In the genomic region with DNA sequence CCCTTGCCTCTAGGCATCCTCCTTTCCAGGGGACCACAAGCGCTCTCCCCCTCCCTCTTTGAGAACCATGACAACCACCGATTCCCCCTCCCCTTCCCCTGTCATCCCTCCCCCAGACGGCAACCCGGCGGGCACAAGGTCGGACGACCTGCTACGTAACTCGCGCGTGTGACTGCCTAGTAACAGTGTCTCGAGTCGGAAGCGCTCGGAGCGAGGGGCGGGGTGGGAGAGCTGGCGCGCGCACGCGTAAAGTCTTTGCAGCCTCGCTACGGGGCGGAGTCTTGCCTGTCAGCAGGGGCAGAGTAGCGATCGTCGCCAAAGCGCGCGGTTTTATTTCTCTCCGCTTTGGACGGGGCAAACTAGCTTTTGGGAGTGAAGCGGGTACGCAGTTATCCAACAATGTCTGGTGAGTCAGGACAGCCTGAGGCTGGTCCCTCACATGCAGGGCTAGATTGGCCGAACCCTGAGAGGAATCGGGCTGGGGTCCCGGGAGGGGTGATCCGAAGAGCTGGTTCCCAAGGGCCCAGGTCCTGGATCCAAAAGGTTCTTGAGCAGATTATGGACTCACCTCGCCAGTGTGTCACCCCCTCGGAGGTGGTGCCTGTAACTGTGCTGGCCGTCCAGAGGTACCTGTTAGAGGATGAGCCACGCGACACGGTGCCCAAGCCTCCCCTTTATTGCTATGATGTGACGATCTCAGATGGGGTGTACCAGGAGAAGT, we compare ENCODE assay signal across 8 cellular contexts. TPM values are rescaled to one million over a fixed set of nuclear protein-coding genes. Genes with fewer than 3 reads are reported as not detected.
DNase-seq lines count a peak whose midpoint lies in the region; ATAC-seq and TF ChIP-seq lines count a peak whose summit lies in the region.

A gene with protein sequence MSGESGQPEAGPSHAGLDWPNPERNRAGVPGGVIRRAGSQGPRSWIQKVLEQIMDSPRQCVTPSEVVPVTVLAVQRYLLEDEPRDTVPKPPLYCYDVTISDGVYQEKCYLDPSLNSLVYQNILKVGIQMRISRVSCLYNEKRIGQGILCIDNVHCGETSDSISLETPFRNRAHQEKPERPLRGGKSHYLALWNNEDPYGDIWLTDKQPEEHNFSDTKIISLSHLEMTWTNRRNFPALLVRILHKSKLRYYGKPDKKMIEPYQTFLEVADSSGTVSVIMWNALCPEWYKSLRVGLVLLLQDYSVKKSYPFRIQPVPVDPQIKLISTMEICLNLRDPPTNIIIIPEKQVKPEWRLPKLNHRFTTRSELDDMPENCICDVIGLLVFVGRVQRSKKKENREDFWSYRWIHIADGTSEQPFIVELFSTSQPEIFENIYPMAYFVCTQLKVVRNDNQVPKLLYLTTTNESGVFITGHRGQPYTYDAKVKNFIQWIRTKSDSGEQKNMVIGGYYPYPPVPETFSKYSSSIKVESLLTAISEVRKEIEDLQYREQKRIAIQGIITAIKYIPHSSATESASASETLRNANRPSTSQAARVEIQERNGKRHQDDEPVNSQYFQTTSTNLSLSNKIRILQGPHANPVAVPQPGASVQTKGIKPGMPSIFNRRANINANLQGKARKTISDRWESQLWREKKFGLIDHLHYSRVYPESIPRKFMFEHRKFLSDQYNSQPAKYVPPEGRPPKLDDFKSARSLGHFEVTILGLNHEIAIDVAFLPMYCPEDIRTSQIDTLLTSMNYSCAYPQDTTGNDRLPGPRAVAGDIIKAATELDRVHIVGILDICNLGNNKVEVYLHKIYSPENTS (plus strand): TSS at position 297 of the 721 bp plus-strand sequence. CDS start 103 bp downstream, at position 400.

- WGBS in endodermal cell (ENCODE audit: insufficient coverage in 1 of 2, insufficient read length in 1 of 2), 2 experiments = 0 to 3% methylated on average over 6 to 46 of the region's 46 CpGs
- 2% methylated on average over 13 to 23 of the region's 46 CpGs for WGBS in mesodermal cell (ENCODE audit: insufficient coverage in 2 of 2), 2 experiments

- H3K4me3 Mint-ChIP-seq in endodermal cell = peak within 1 kb of the TSS; percentile 62

- no peaks in the 10 kb centered on the region for H3K4me1 Mint-ChIP-seq in endodermal cell

- H3K4me3 ChIP-seq in ACC112 (ENCODE audit: low read depth, low read length) (peak within 1 kb of the TSS; percentile 83), endodermal cell (ENCODE audit: low read length) (peak within 1 kb of the TSS; percentile 83), mesodermal cell (ENCODE audit: extremely low read depth, insufficient read depth, low read length, poor library complexity, severe bottlenecking) (peak within 1 kb of the TSS; percentile 52)

- peaks cover 4% of the 10 kb centered on the region; the same call in 1 of the 2 replicates for H3K27me3 ChIP-seq in ACC112 (ENCODE audit: insufficient read depth, low read length)
- peaks cover 45% of the 10 kb centered on the region for H3K27me3 ChIP-seq in endodermal cell (ENCODE audit: control insufficient read depth, insufficient read depth, low read length, poor library complexity, severe bottlenecking)

- no peaks in the 10 kb centered on the region for H3K4me1 ChIP-seq in ACC112 (ENCODE audit: control insufficient read depth, insufficient read depth, low read length, unreplicated experiment)
- no peaks in the 10 kb centered on the region for H3K4me1 ChIP-seq in endodermal cell (ENCODE audit: control insufficient read depth, insufficient read depth, low read length)
- no peaks in the 10 kb centered on the region for H3K4me1 ChIP-seq in mesodermal cell (ENCODE audit: control insufficient read depth, insufficient read depth, low read length, poor library complexity, severe bottlenecking)

- peaks cover 44% of the 10 kb centered on the region for H3K27me3 Mint-ChIP-seq in endodermal cell (ENCODE audit: insufficient read depth)

- no peaks in the 10 kb centered on the region for H3K79me2 ChIP-seq in ACC112 (ENCODE audit: control insufficient read depth, insufficient read depth, low read length, unreplicated experiment)

- no peak for TF ChIP-seq CTCF in endodermal cell (conservative IDR thresholded peaks at IDR 0.05)

- H2AFZ ChIP-seq in ACC112 (ENCODE audit: low read length, unreplicated experiment) = peak within 1 kb of the TSS; percentile 94

- no peaks in the 10 kb centered on the region for H3K36me3 Mint-ChIP-seq in endodermal cell (ENCODE audit: low read depth)

- peak; percentile 96 for ATAC-seq in GM18868 (IDR thresholded peaks at IDR 0.05; ENCODE audit: unreplicated experiment)
- ATAC-seq in HG03066 (IDR thresholded peaks at IDR 0.05; ENCODE audit: low read depth, unreplicated experiment) = peak; percentile 98

- H3K9me3 ChIP-seq in endodermal cell (ENCODE audit: control insufficient read depth, low read length) (no peaks in the 10 kb centered on the region), mesodermal cell (ENCODE audit: control insufficient read depth, low read length) (no peaks in the 10 kb centered on the region)

- H3K27ac Mint-ChIP-seq in endodermal cell = no peak within 1 kb of the TSS

- H3K27ac ChIP-seq in ACC112 (ENCODE audit: low read depth, low read length) (no peak within 1 kb of the TSS), endodermal cell (ENCODE audit: low read depth, low read length) (no peak within 1 kb of the TSS), mesodermal cell (ENCODE audit: low read depth, low read length, severe bottlenecking) (no peak within 1 kb of the TSS)

- H3K9ac ChIP-seq in endodermal cell (ENCODE audit: extremely low read depth, low read length, poor library complexity, severe bottlenecking) = peak within 1 kb of the TSS; percentile 20

- peak; percentile 87 for DNase-seq in NCI-H524 treated with DMSO at 0.1 percent for 48 hours (lab: John Stamatoyannopoulos, UW)
- peak; percentile 29 to 66 (median 53) for DNase-seq in activated CD8-positive, alpha-beta memory T cell treated with anti-CD3 and anti-CD28 coated beads for 48 hours (ENCODE audit: low read depth in 2 of 3, low spot score in 2 of 3)
- DNase-seq in endodermal cell = peak; percentile 92
- peak; percentile 58 for DNase-seq in stimulated activated CD8-positive, alpha-beta memory T cell treated with anti-CD3 and anti-CD28 coated beads, Interleukin-15, amount 100 ng/mL, for 1 hour (ENCODE audit: low read depth)

- no peaks in the 10 kb centered on the region for H3K36me3 ChIP-seq in ACC112 (ENCODE audit: insufficient read depth, low read length)
- no peaks in the 10 kb centered on the region for H3K36me3 ChIP-seq in endodermal cell (ENCODE audit: control insufficient read depth, insufficient read depth, low read length)
- H3K36me3 ChIP-seq in mesodermal cell (ENCODE audit: control insufficient read depth, insufficient read depth, low read length) = no peaks in the 10 kb centered on the region

- peaks cover 30% of the 10 kb centered on the region for H3K9me3 Mint-ChIP-seq in endodermal cell

RNA-seq across cellular contexts. Expression of the gene that starts here (rescaled TPM):
- total RNA-seq in endodermal cell = 1 to 10 TPM in 1 of 2 donors, under 1 TPM in 1; 0.40 to 4.3 TPM
- 12.9 TPM for polyA plus RNA-seq in endodermal cell (2013, experiment 1 of 2)
- polyA plus RNA-seq in endodermal cell (2013, experiment 2 of 2) = 12.5 TPM
- polyA plus RNA-seq in mesodermal cell (2013, experiment 1 of 2) = 3.9 TPM
- 4.6 TPM for polyA plus RNA-seq in mesodermal cell (2013, experiment 2 of 2)
